Comparison of ENCODE assay signal across 13 cellular contexts in genomic region chr6:24761193-24761835, GRCh38. TPM values are rescaled to one million over a fixed set of nuclear protein-coding genes. Genes with fewer than 3 reads are reported as not detected.
DNase-seq lines count a peak whose midpoint lies in the region; ATAC-seq and TF ChIP-seq lines count a peak whose summit lies in the region.
"Had no signal": no experiment of that assay in that cellular context is flagged by ENCODE, and none has a peak within 500 bp of the region (broad histone marks: within the 10 kb centered on the region; RNA-seq: fewer than 3 reads in every experiment).

No MANE protein-coding gene starts in this region.

- H3K79me2 ChIP-seq in PC-3 (ENCODE audit: low read length): no peaks in the 10 kb centered on the region

- no peaks in the 10 kb centered on the region for H3K9me3 Mint-ChIP-seq in Calu3 (ENCODE audit: low read depth, unreplicated experiment)
- H3K9me3 Mint-ChIP-seq: CD8-positive, alpha-beta T cell had no signal

- no peaks in the 10 kb centered on the region for H3K27me3 Mint-ChIP-seq in Calu3 (ENCODE audit: unreplicated experiment)

- peak; percentile 46; the same call in 1 of the 2 replicates for ATAC-seq in PC-3
- no peak for ATAC-seq in HG03439 (IDR thresholded peaks at IDR 0.05; ENCODE audit: unreplicated experiment)
- ATAC-seq: CD8-positive, alpha-beta T cell had no signal

- H3K9me3 ChIP-seq in PC-3 (ENCODE audit: low read length): no peaks in the 10 kb centered on the region
- H3K9me3 ChIP-seq: left ventricle myocardium inferior had no signal

- H3K27ac ChIP-seq in PC-3 (ENCODE audit: low read length): no peak overlapping the region
- H3K27ac ChIP-seq: left ventricle myocardium inferior had no signal

- H4K20me1 ChIP-seq in PC-3 (ENCODE audit: low read length): no peaks in the 10 kb centered on the region

- H3K4me1 ChIP-seq in PC-3 (ENCODE audit: insufficient read depth, low read length): no peaks in the 10 kb centered on the region
- H3K4me1 ChIP-seq: left ventricle myocardium inferior had no signal

- POLR2A ChIA-PET in PC-3 (lab: Charles Lee; ENCODE audit: unreplicated experiment): no interaction called here

- no peak overlapping the region for H3K27ac Mint-ChIP-seq in Calu3 (ENCODE audit: unreplicated experiment)
- H3K27ac Mint-ChIP-seq: CD8-positive, alpha-beta T cell had no signal

- H3K9ac ChIP-seq in PC-3 (ENCODE audit: low read length): no peak overlapping the region

- H3K4me3 ChIP-seq in H7 (ENCODE audit: insufficient read depth, low read depth, low read length) (no peak overlapping the region), PC-3 (ENCODE audit: low read length) (no peak overlapping the region)
- H3K4me3 ChIP-seq: left ventricle myocardium inferior had no signal

- CTCF ChIA-PET in Calu3 (lab: Charles Lee): interaction anchor here (1.4 kb wide), 1 partner anchor 177 kb away, joined by 6 read pairs; no protein-coding TSS in a partner anchor
- CTCF ChIA-PET in PC-3 (lab: Charles Lee): no interaction called here

- H2AFZ ChIP-seq in PC-3 (ENCODE audit: low read length): 0 out of 2 replicates have a peak overlapping the region, but pooled peaks have one; percentile 18

- no peaks in the 10 kb centered on the region for H3K36me3 ChIP-seq in H7 (replicated peaks; ENCODE audit: control insufficient read depth, insufficient read depth, low read length)
- H3K36me3 ChIP-seq in PC-3 (ENCODE audit: low read depth, low read length): no peaks in the 10 kb centered on the region
- H3K36me3 ChIP-seq: left ventricle myocardium inferior had no signal

- intact Hi-C loops in Calu3 (cut with micrococcal nuclease; ENCODE audit: unreplicated experiment) (no loop called here), PC-3 (cut with micrococcal nuclease) (no loop called here)

- H3K27me3 ChIP-seq in H7 (ENCODE audit: control insufficient read depth, insufficient read depth, low read length) (no peaks in the 10 kb centered on the region), PC-3 (ENCODE audit: low read length) (no peaks in the 10 kb centered on the region)

- H3F3A ChIP-seq in PC-3 (ENCODE audit: low read length, unreplicated experiment): no peaks in the 10 kb centered on the region

- H3K4me2 ChIP-seq in PC-3 (ENCODE audit: low read length): no peak overlapping the region

- no peaks in the 10 kb centered on the region for H3K9me2 ChIP-seq in PC-3 (replicated peaks; ENCODE audit: low read length)

- H3K36me3 Mint-ChIP-seq in Calu3 (ENCODE audit: insufficient read depth, unreplicated experiment): no peaks in the 10 kb centered on the region
- H3K36me3 Mint-ChIP-seq: CD8-positive, alpha-beta T cell had no signal

- BruUV-seq in Calu3 (replicated peaks; lab: Mats Ljungman, UMichigan) (no TSS peak), PC-3 (replicated peaks; lab: Mats Ljungman, UMichigan) (no TSS peak)

- no peak overlapping the region for H3K4me3 Mint-ChIP-seq in Calu3 (ENCODE audit: low read depth, unreplicated experiment)
- H3K4me3 Mint-ChIP-seq: CD8-positive, alpha-beta T cell had no signal

- H3K4me1 Mint-ChIP-seq in Calu3 (ENCODE audit: low read depth, unreplicated experiment): peaks cover 25% of the 10 kb centered on the region

- TF ChIP-seq CTCF in Calu3 (IDR thresholded peaks at IDR 0.05; ENCODE audit: unreplicated experiment): no peak
- TF ChIP-seq CTCF in PC-3 (conservative IDR thresholded peaks at IDR 0.05; ENCODE audit: low read depth, low read length): no peak

- DNase-seq in Calu3 (peak; percentile 44), H7 (peak; percentile 76), PC-3 (no peak), iPS-NIHi7 (ENCODE audit: extremely low spot score) (peak; percentile 43), 8988T (no peak), SKM-1 treated with dmso at 0.1 percent for 144 hours (lab: John Stamatoyannopoulos, UW; ENCODE audit: unreplicated experiment) (no peak), NCI-H2081 treated with DMSO at 0.1 percent for 48 hours (lab: John Stamatoyannopoulos, UW) (no peak)
- DNase-seq: amygdala; CD8-positive, alpha-beta T cell; dermis blood vessel endothelial cell; left ventricle myocardium inferior; NCI-H1048 had no signal

RNA-seq across cellular contexts. Expression of gene GMNN, which starts 13.4 kb away (rescaled TPM):
- 183 and 200 TPM in 2 replicates for total RNA-seq in Calu3 (2022)
- total RNA-seq in H7 (2014; rRNA removed; shearing (Covaris generic)): 75.3 and 91.8 TPM in 2 replicates
- 44.6 and 57.4 TPM in 2 replicates for total RNA-seq in PC-3 (2014; rRNA removed)

RNA-seq across cellular contexts. Expression of gene ARMH2, which starts 37.4 kb away (rescaled TPM):
- total RNA-seq in Calu3 (2022): not detected in 2 replicates
- total RNA-seq in H7 (2014; rRNA removed; shearing (Covaris generic)): not detected in 2 replicates
- not detected in 2 replicates for total RNA-seq in PC-3 (2014; rRNA removed)
- total RNA-seq: dermis blood vessel endothelial cell, left ventricle myocardium inferior had no signal

RNA-seq across cellular contexts. Expression of gene C6orf62, which starts 42.4 kb away (rescaled TPM):
- 334 and 370 TPM in 2 replicates for total RNA-seq in Calu3 (2022)
- 80.2 and 83.3 TPM in 2 replicates for total RNA-seq in H7 (2014; rRNA removed; shearing (Covaris generic))
- 81.8 and 91.5 TPM in 2 replicates for total RNA-seq in PC-3 (2014; rRNA removed)

Comparison
In these comparisons a context has a peak if more than half of its experiments do, and no peak if none do; other contexts are left out.
1. DNase-seq: peak in Calu3 (single experiment), H7 (single experiment) and iPS-NIHi7 (single experiment); none in PC-3 (single experiment), 8988T (single experiment), SKM-1 treated with dmso at 0.1 percent for 144 hours (single experiment) and NCI-H2081 treated with DMSO at 0.1 percent for 48 hours (single experiment).